ENCODE assay signal across 26 cellular contexts in the genomic region with DNA sequence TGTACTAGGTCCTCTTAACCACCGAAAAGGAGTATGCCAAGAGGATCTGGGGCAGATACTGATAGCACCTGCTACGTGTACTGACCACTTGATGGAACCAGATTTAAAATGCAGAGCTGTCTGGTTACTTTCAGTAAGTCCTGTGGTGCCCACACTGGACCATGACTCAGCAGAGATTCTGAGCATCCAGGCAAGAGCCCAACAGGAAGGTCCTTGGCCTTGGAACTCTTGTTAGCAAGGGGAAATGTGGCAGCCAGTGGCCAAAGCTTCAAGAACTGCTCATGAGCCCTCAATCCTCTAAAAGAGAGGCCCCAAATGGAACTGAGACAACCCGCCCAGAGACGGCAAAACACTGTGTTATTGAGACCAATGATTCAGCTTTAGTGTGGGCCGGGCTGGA. TPM values are rescaled to one million over a fixed set of nuclear protein-coding genes. Genes with fewer than 3 reads are reported as not detected.
DNase-seq lines count a peak whose midpoint lies in the region; ATAC-seq and TF ChIP-seq lines count a peak whose summit lies in the region.
"Had no signal": no experiment of that assay in that cellular context is flagged by ENCODE, and none has a peak within 500 bp of the region (broad histone marks: within the 10 kb centered on the region; RNA-seq: fewer than 3 reads in every experiment).

No MANE protein-coding gene starts in this region.

- CTCF ChIA-PET in CD4-positive, alpha-beta memory T cell (lab: Charles Lee; ENCODE audit: partially characterized antibody) = interaction anchor here (3.6 kb wide), 1 partner anchor 7 kb away, joined by 23 read pairs; no protein-coding TSS in a partner anchor

- 84 to 90% methylated on average over 1 to 5 of the region's 5 CpGs for WGBS in endodermal cell (ENCODE audit: insufficient coverage in 1 of 2, insufficient read length in 1 of 2), 2 experiments

- H3K4me3 Mint-ChIP-seq in activated naive CD8-positive, alpha-beta T cell treated with anti-CD3 and anti-CD28 coated beads, Interleukin-2, amount 10 ng/mL, durations not matched to agents 7 days and 5 days = no peak overlapping the region
- H3K4me3 Mint-ChIP-seq in activated naive CD8-positive, alpha-beta T cell treated with anti-CD3 and anti-CD28 coated beads for 36 hours = no peak overlapping the region
- no peak overlapping the region for H3K4me3 Mint-ChIP-seq in endodermal cell
- no peak overlapping the region for H3K4me3 Mint-ChIP-seq in CD4-positive, alpha-beta memory T cell

- no peaks in the 10 kb centered on the region for H3K4me1 Mint-ChIP-seq in activated naive CD8-positive, alpha-beta T cell treated with anti-CD3 and anti-CD28 coated beads, Interleukin-2, amount 10 ng/mL, durations not matched to agents 7 days and 5 days
- H3K4me1 Mint-ChIP-seq in activated naive CD8-positive, alpha-beta T cell treated with anti-CD3 and anti-CD28 coated beads for 36 hours = no peaks in the 10 kb centered on the region
- peaks cover 49% of the 10 kb centered on the region for H3K4me1 Mint-ChIP-seq in endodermal cell
- no peaks in the 10 kb centered on the region for H3K4me1 Mint-ChIP-seq in CD4-positive, alpha-beta memory T cell

- H3K4me3 ChIP-seq in endodermal cell (ENCODE audit: low read length) = peak overlapping the region; percentile 36
- no peak overlapping the region for H3K4me3 ChIP-seq in CD4-positive, alpha-beta memory T cell (ENCODE audit: low read length in 2 of 2)
- H3K4me3 ChIP-seq: PC-9, SJSA1 had no signal

- H3K36me3 Mint-ChIP-seq in activated naive CD8-positive, alpha-beta T cell treated with anti-CD3 and anti-CD28 coated beads, Interleukin-2, amount 10 ng/mL, durations not matched to agents 7 days and 5 days = no peaks in the 10 kb centered on the region
- no peaks in the 10 kb centered on the region for H3K36me3 Mint-ChIP-seq in activated naive CD8-positive, alpha-beta T cell treated with anti-CD3 and anti-CD28 coated beads for 36 hours
- H3K36me3 Mint-ChIP-seq in endodermal cell (ENCODE audit: low read depth) = no peaks in the 10 kb centered on the region
- no peaks in the 10 kb centered on the region for H3K36me3 Mint-ChIP-seq in CD4-positive, alpha-beta memory T cell

- no peak for DNase-seq in activated naive CD8-positive, alpha-beta T cell treated with anti-CD3 and anti-CD28 coated beads, Interleukin-2, amount 10 ng/mL, durations not matched to agents 7 days and 5 days
- DNase-seq in activated naive CD8-positive, alpha-beta T cell treated with anti-CD3 and anti-CD28 coated beads for 36 hours = no peak
- DNase-seq in endodermal cell (no peak), myocyte (ENCODE audit: low read depth) (peak; percentile 6)
- DNase-seq in CD4-positive, alpha-beta memory T cell = no peak
- DNase-seq in central memory CD4-positive, alpha-beta T cell = no peak
- DNase-seq: 8988T, COR-L47, DMS79 treated with DMSO at 0.1 percent for 48 hours, NCI-H1105, NCI-H1436 treated with DMSO at 0.1 percent for 48 hours, NCI-H187 treated with DMSO at 0.1 percent for 48 hours, NCI-H2171 treated with DMSO at 0.1 percent for 48 hours, NCI-H524, NCI-H82, PC-9, Right ventricle myocardium superior, RPMI8226 had no signal

- no peak overlapping the region for H3K9ac ChIP-seq in endodermal cell (ENCODE audit: extremely low read depth, low read length, poor library complexity, severe bottlenecking)
- H3K9ac ChIP-seq: KMS-11 had no signal

- POLR2A ChIA-PET in activated naive CD8-positive, alpha-beta T cell treated with anti-CD3 and anti-CD28 coated beads, Interleukin-2, amount 10 ng/mL, durations not matched to agents 7 days and 5 days (lab: Charles Lee) = no interaction called here
- POLR2A ChIA-PET in CD4-positive, alpha-beta memory T cell (lab: Charles Lee; ENCODE audit: partially characterized antibody) = no interaction called here

- ATAC-seq in activated naive CD8-positive, alpha-beta T cell treated with anti-CD3 and anti-CD28 coated beads, Interleukin-2, amount 10 ng/mL, durations not matched to agents 7 days and 5 days (ENCODE audit: low read depth) = no peak
- no peak for ATAC-seq in HG03108 (IDR thresholded peaks at IDR 0.05; ENCODE audit: unreplicated experiment)
- no peak for ATAC-seq in HG03378 (IDR thresholded peaks at IDR 0.05; ENCODE audit: unreplicated experiment)
- ATAC-seq: HCT116 had no signal

- intact Hi-C loops in CD4-positive, alpha-beta memory T cell (cut with micrococcal nuclease) = no loop called here

- peaks cover 8% of the 10 kb centered on the region for H3K9me3 ChIP-seq in endodermal cell (ENCODE audit: control insufficient read depth, low read length)
- H3K9me3 ChIP-seq in CD4-positive, alpha-beta memory T cell (ENCODE audit: control insufficient read depth in 1 of 2, low read length in 2 of 2) = no peaks in the 10 kb centered on the region

- TF ChIP-seq CTCF in endodermal cell (conservative IDR thresholded peaks at IDR 0.05) = no peak

- peaks cover 12% of the 10 kb centered on the region for H3K4me1 ChIP-seq in endodermal cell (ENCODE audit: control insufficient read depth, insufficient read depth, low read length)
- no peaks in the 10 kb centered on the region for H3K4me1 ChIP-seq in CD4-positive, alpha-beta memory T cell (ENCODE audit: insufficient read depth, low read length)
- H3K4me1 ChIP-seq: SJSA1 had no signal

- no peaks in the 10 kb centered on the region for H3K36me3 ChIP-seq in endodermal cell (ENCODE audit: control insufficient read depth, insufficient read depth, low read length)
- H3K36me3 ChIP-seq in CD4-positive, alpha-beta memory T cell (ENCODE audit: insufficient read depth, low read length) = no peaks in the 10 kb centered on the region
- H3K36me3 ChIP-seq: SJSA1 had no signal

- peak overlapping the region; percentile 21 for H3K27ac Mint-ChIP-seq in activated naive CD8-positive, alpha-beta T cell treated with anti-CD3 and anti-CD28 coated beads, Interleukin-2, amount 10 ng/mL, durations not matched to agents 7 days and 5 days
- no peak overlapping the region for H3K27ac Mint-ChIP-seq in activated naive CD8-positive, alpha-beta T cell treated with anti-CD3 and anti-CD28 coated beads for 36 hours
- peak overlapping the region; percentile 91 for H3K27ac Mint-ChIP-seq in endodermal cell
- no peak overlapping the region for H3K27ac Mint-ChIP-seq in CD4-positive, alpha-beta memory T cell

- no peaks in the 10 kb centered on the region for H3K27me3 ChIP-seq in endodermal cell (ENCODE audit: control insufficient read depth, insufficient read depth, low read length, poor library complexity, severe bottlenecking)
- no peaks in the 10 kb centered on the region for H3K27me3 ChIP-seq in CD4-positive, alpha-beta memory T cell (ENCODE audit: insufficient read depth, low read length)
- H3K27me3 ChIP-seq: SJSA1 had no signal

- H3K27me3 Mint-ChIP-seq in activated naive CD8-positive, alpha-beta T cell treated with anti-CD3 and anti-CD28 coated beads, Interleukin-2, amount 10 ng/mL, durations not matched to agents 7 days and 5 days = peaks cover 2% of the 10 kb centered on the region
- peaks cover 6% of the 10 kb centered on the region for H3K27me3 Mint-ChIP-seq in activated naive CD8-positive, alpha-beta T cell treated with anti-CD3 and anti-CD28 coated beads for 36 hours
- no peaks in the 10 kb centered on the region for H3K27me3 Mint-ChIP-seq in endodermal cell (ENCODE audit: insufficient read depth)
- H3K27me3 Mint-ChIP-seq in CD4-positive, alpha-beta memory T cell = peaks cover 9 to 15% of the 10 kb centered on the region in 2 donors

- no peaks in the 10 kb centered on the region for H3K9me3 Mint-ChIP-seq in activated naive CD8-positive, alpha-beta T cell treated with anti-CD3 and anti-CD28 coated beads, Interleukin-2, amount 10 ng/mL, durations not matched to agents 7 days and 5 days
- H3K9me3 Mint-ChIP-seq in activated naive CD8-positive, alpha-beta T cell treated with anti-CD3 and anti-CD28 coated beads for 36 hours = no peaks in the 10 kb centered on the region
- H3K9me3 Mint-ChIP-seq in endodermal cell = no peaks in the 10 kb centered on the region
- no peaks in the 10 kb centered on the region for H3K9me3 Mint-ChIP-seq in CD4-positive, alpha-beta memory T cell

- H3K27ac ChIP-seq in endodermal cell (ENCODE audit: low read depth, low read length) = no peak overlapping the region
- H3K27ac ChIP-seq in CD4-positive, alpha-beta memory T cell (ENCODE audit: low read depth, low read length) = no peak overlapping the region
- H3K27ac ChIP-seq: HL-60, KMS-11, PC-9, SJSA1 had no signal

RNA-seq across cellular contexts. Expression of a gene that starts 4.2 kb away (rescaled TPM):
- total RNA-seq in activated naive CD8-positive, alpha-beta T cell treated with anti-CD3 and anti-CD28 coated beads, Interleukin-2, amount 10 ng/mL, durations not matched to agents 7 days and 5 days = not detected
- not detected for total RNA-seq in activated naive CD8-positive, alpha-beta T cell treated with anti-CD3 and anti-CD28 coated beads for 36 hours
- total RNA-seq in endodermal cell (under 1 TPM; 0.20 to 0.42 TPM), myocyte (not detected in 2 replicates)
- not detected for polyA plus RNA-seq in endodermal cell (2013, experiment 1 of 2)
- not detected for polyA plus RNA-seq in endodermal cell (2013, experiment 2 of 2)
- 0.08 TPM for polyA plus RNA-seq in myocyte (2012)
- not detected for total RNA-seq in CD4-positive, alpha-beta memory T cell
- not detected for polyA plus RNA-seq in CD4-positive, alpha-beta memory T cell
- total RNA-seq: H4, Right ventricle myocardium superior, SJSA1 had no signal
- polyA plus RNA-seq: BJ had no signal

RNA-seq across cellular contexts. Expression of a gene that starts 8.9 kb away (rescaled TPM):
- total RNA-seq in activated naive CD8-positive, alpha-beta T cell treated with anti-CD3 and anti-CD28 coated beads, Interleukin-2, amount 10 ng/mL, durations not matched to agents 7 days and 5 days = not detected
- total RNA-seq in activated naive CD8-positive, alpha-beta T cell treated with anti-CD3 and anti-CD28 coated beads for 36 hours = not detected
- under 1 TPM; 0.46 to 0.81 TPM for total RNA-seq in endodermal cell
- polyA plus RNA-seq in endodermal cell (2013, experiment 1 of 2) = 0.07 TPM
- polyA plus RNA-seq in endodermal cell (2013, experiment 2 of 2) = not detected
- not detected in 2 replicates for total RNA-seq in myocyte
- polyA plus RNA-seq in myocyte (2012) = not detected
- not detected for total RNA-seq in CD4-positive, alpha-beta memory T cell
- not detected for polyA plus RNA-seq in CD4-positive, alpha-beta memory T cell
- total RNA-seq: H4, Right ventricle myocardium superior, SJSA1 had no signal
- polyA plus RNA-seq: BJ had no signal

RNA-seq across cellular contexts. Expression of a gene that starts 30.4 kb away (rescaled TPM):
- not detected for total RNA-seq in activated naive CD8-positive, alpha-beta T cell treated with anti-CD3 and anti-CD28 coated beads, Interleukin-2, amount 10 ng/mL, durations not matched to agents 7 days and 5 days
- total RNA-seq in activated naive CD8-positive, alpha-beta T cell treated with anti-CD3 and anti-CD28 coated beads for 36 hours = not detected
- total RNA-seq in endodermal cell = 1 to 10 TPM in 1 of 2 donors, under 1 TPM in 1; 0.38 to 2.9 TPM
- 0.21 TPM for polyA plus RNA-seq in endodermal cell (2013, experiment 1 of 2)
- polyA plus RNA-seq in endodermal cell (2013, experiment 2 of 2) = 0.37 TPM
- not detected in 2 replicates for total RNA-seq in myocyte
- polyA plus RNA-seq in myocyte (2012) = 0.08 TPM
- total RNA-seq in CD4-positive, alpha-beta memory T cell = not detected
- not detected for polyA plus RNA-seq in CD4-positive, alpha-beta memory T cell
- total RNA-seq: H4, Right ventricle myocardium superior, SJSA1 had no signal
- polyA plus RNA-seq: BJ had no signal

RNA-seq across cellular contexts. Expression of a gene that starts 42.2 kb away (rescaled TPM):
- not detected for total RNA-seq in activated naive CD8-positive, alpha-beta T cell treated with anti-CD3 and anti-CD28 coated beads, Interleukin-2, amount 10 ng/mL, durations not matched to agents 7 days and 5 days
- not detected for total RNA-seq in activated naive CD8-positive, alpha-beta T cell treated with anti-CD3 and anti-CD28 coated beads for 36 hours
- total RNA-seq in endodermal cell (1 to 10 TPM; 9.0 TPM), myocyte (not detected in 2 replicates)
- polyA plus RNA-seq in endodermal cell (2013, experiment 1 of 2) = 7.8 TPM
- 6.7 TPM for polyA plus RNA-seq in endodermal cell (2013, experiment 2 of 2)
- 0.06 TPM for polyA plus RNA-seq in myocyte (2012)
- total RNA-seq in CD4-positive, alpha-beta memory T cell = not detected
- not detected for polyA plus RNA-seq in CD4-positive, alpha-beta memory T cell
- total RNA-seq: H4, PC-9, SJSA1 had no signal
- polyA plus RNA-seq: BJ had no signal

Comparison
In these comparisons a context has a peak if more than half of its experiments do, and no peak if none do; other contexts are left out.
1. H3K27ac Mint-ChIP-seq: peak in activated naive CD8-positive, alpha-beta T cell treated with anti-CD3 and anti-CD28 coated beads, Interleukin-2, amount 10 ng/mL, durations not matched to agents 7 days and 5 days (single experiment) and endodermal cell (single experiment); none in activated naive CD8-positive, alpha-beta T cell treated with anti-CD3 and anti-CD28 coated beads for 36 hours (single experiment) and CD4-positive, alpha-beta memory T cell (0 of 7).